ENCODE assay signal across 8 cellular contexts in the genomic region with DNA sequence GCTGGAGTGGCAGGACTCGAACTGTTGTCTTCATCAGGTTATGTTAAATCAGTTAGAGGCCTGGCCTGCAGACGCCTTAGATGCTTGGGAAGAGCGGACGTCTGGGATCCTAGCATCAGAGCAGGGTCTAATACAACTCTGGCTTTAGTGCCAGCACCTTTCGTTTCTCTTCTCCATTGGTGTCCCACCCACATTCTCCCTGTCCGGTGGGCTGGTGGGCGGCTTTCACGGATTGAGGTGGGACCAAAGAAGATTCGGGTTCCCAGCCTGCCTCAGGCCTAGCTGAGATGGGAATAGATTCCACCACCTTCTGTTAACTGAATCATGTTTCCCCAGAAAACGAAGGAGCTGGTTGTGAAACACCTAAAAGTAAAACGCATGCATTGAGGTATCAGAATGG. TPM values are rescaled to one million over a fixed set of nuclear protein-coding genes. Genes with fewer than 3 reads are reported as not detected.
DNase-seq lines count a peak whose midpoint lies in the region; ATAC-seq, FAIRE-seq and TF ChIP-seq lines count a peak whose summit lies in the region.

No MANE protein-coding gene starts in this region.

- H3K27me3 Mint-ChIP-seq in glutamatergic neuron (ENCODE audit: unreplicated experiment) = no peaks in the 10 kb centered on the region

- TF ChIP-seq POLR2A in GM12891 (IDR thresholded peaks at IDR 0.05; ENCODE audit: low read depth, low read length) (no peak), Peyer's patch (IDR thresholded peaks at IDR 0.05) (no peak)

- no peak for TF ChIP-seq CTCF in Peyer's patch (IDR thresholded peaks at IDR 0.05)
- no peak for TF ChIP-seq CTCF in glutamatergic neuron (IDR thresholded peaks at IDR 0.05; ENCODE audit: partially characterized antibody, unreplicated experiment)

- ATAC-seq in GM21528 (IDR thresholded peaks at IDR 0.05; ENCODE audit: low FRiP score, unreplicated experiment) = no peak

- no peak for DNase-seq in GM12891 (ENCODE audit: insufficient read length, low spot score)
- no peak for DNase-seq in Peyer's patch
- DNase-seq in glutamatergic neuron = no peak
- DNase-seq in skeletal muscle cell (ENCODE audit: low read depth) = no peak
- DNase-seq in T-helper 9 cell = no peak
- DNase-seq in activated CD8-positive, alpha-beta memory T cell treated with anti-CD3 and anti-CD28 coated beads, Interleukin-2, amount 50 U/mL, for 4 hours = no peak
- DNase-seq in NCI-H345 treated with DMSO at 0.1 percent for 48 hours (lab: John Stamatoyannopoulos, UW; ENCODE audit: unreplicated experiment) = no peak

- H3K4me1 ChIP-seq in Peyer's patch = no peaks in the 10 kb centered on the region

- no peaks in the 10 kb centered on the region for H3K27me3 ChIP-seq in Peyer's patch

- H3K9me3 Mint-ChIP-seq in glutamatergic neuron (ENCODE audit: unreplicated experiment) = no peaks in the 10 kb centered on the region

- no peaks in the 10 kb centered on the region for H3K36me3 ChIP-seq in Peyer's patch

- H3K27ac ChIP-seq in Peyer's patch = peak overlapping the region; percentile 7 to 91 (median 86)

- H3K27ac Mint-ChIP-seq in glutamatergic neuron (ENCODE audit: unreplicated experiment) = no peak overlapping the region

- H3K36me3 Mint-ChIP-seq in glutamatergic neuron (ENCODE audit: unreplicated experiment) = no peaks in the 10 kb centered on the region

- peak overlapping the region; percentile 61 for H3K4me3 Mint-ChIP-seq in glutamatergic neuron (ENCODE audit: unreplicated experiment)

- H3K9me3 ChIP-seq in Peyer's patch = no peaks in the 10 kb centered on the region

- peaks cover 4% of the 10 kb centered on the region for H3K4me1 Mint-ChIP-seq in glutamatergic neuron (ENCODE audit: low read depth, unreplicated experiment)

- FAIRE-seq in GM12891 (lab: Jason Lieb, UNC) = peak; percentile 55

- H3K4me3 ChIP-seq in Peyer's patch = peak overlapping the region; percentile 64 to 90 (median 73)
- peak overlapping the region; percentile 60 for H3K4me3 ChIP-seq in skeletal muscle cell (ENCODE audit: low read depth, low read length)

TF ChIP-seq in GM12891, 5 proteins besides CTCF, POLR2A, EP300 and RAD21:
- TF ChIP-seq POLR2AphosphoS5 (IDR thresholded peaks at IDR 0.05; ENCODE audit: low read depth, low read length) = no peak
- no peak for TF ChIP-seq PAX5 (IDR thresholded peaks at IDR 0.05; ENCODE audit: insufficient read depth, low read length, severe bottlenecking)
- TF ChIP-seq SPI1 (IDR thresholded peaks at IDR 0.05; ENCODE audit: low read depth, low read length) = no peak
- no peak for TF ChIP-seq POU2F2 (IDR thresholded peaks at IDR 0.05; ENCODE audit: low read depth, low read length)
TF ChIP-seq in GM12891: peak in this region for 0.

RNA-seq across cellular contexts. Expression of a gene that starts 0.9 kb away (rescaled TPM):
- 15.1 TPM for polyA plus RNA-seq in GM12891 (2012; ENCODE audit: low read depth, missing spikeins)
- 10 to 100 TPM; 26.4 to 56.0 (median 32.5) TPM for total RNA-seq in Peyer's patch
- total RNA-seq in glutamatergic neuron (ENCODE audit: unreplicated experiment) = 12.1 TPM
